In genomic region chr16:67841816-67842508, GRCh38 we compare ENCODE assay signal across 8 cellular contexts. TPM values are rescaled to one million over a fixed set of nuclear protein-coding genes. Genes with fewer than 3 reads are reported as not detected.
DNase-seq lines count a peak whose midpoint lies in the region; TF ChIP-seq lines count a peak whose summit lies in the region.

TSS of gene THAP11 (plus strand) at chr16:67842320. CDS start at chr16:67842555, 235 bp downstream.

- H3K79me2 ChIP-seq in MM.1S (ENCODE audit: low read length), result peaks cover 38% of the 10 kb centered on the region

- H3K27ac Mint-ChIP-seq in neural crest cell (ENCODE audit: unreplicated experiment), result peak within 1 kb of the TSS; percentile 98

- H3K4me3 ChIP-seq in MM.1S (ENCODE audit: low read length) (peak within 1 kb of the TSS; percentile 98), fibroblast of villous mesenchyme (ENCODE audit: low read depth, low read length) (peak within 1 kb of the TSS; percentile 99), stomach (peak within 1 kb of the TSS; percentile 65 to 81 (median 78))

- H3K36me3 Mint-ChIP-seq in neural crest cell (ENCODE audit: low read depth), result no peaks in the 10 kb centered on the region

- peaks cover 25% of the 10 kb centered on the region for H3K4me1 ChIP-seq in MM.1S (ENCODE audit: low read length)
- peaks cover 31 to 47% (median 45%) of the 10 kb centered on the region in 4 donors for H3K4me1 ChIP-seq in stomach

- peaks cover 33% of the 10 kb centered on the region for H3F3A ChIP-seq in MM.1S (ENCODE audit: insufficient read depth, low read length)

- no peaks in the 10 kb centered on the region for H3K27me3 Mint-ChIP-seq in neural crest cell (ENCODE audit: low read depth)

- TF ChIP-seq EP300 in stomach (IDR thresholded peaks at IDR 0.05), result no peak

- peak within 1 kb of the TSS; percentile 97 for H3K4me2 ChIP-seq in MM.1S (ENCODE audit: low read depth, low read length)

- H3K9me3 ChIP-seq in MM.1S (replicated peaks; ENCODE audit: insufficient read depth, low read length), result no peaks in the 10 kb centered on the region
- H3K9me3 ChIP-seq in stomach, result no peaks in the 10 kb centered on the region

- H2AFZ ChIP-seq in MM.1S (ENCODE audit: low read length), result peak within 1 kb of the TSS; percentile 99

- H3K9ac ChIP-seq in MM.1S (ENCODE audit: low read length), result peak within 1 kb of the TSS; percentile 95

- peak within 1 kb of the TSS; percentile 97 for H3K4me3 Mint-ChIP-seq in neural crest cell

- H3K9me3 Mint-ChIP-seq in neural crest cell, result no peaks in the 10 kb centered on the region

- peak within 1 kb of the TSS; percentile 93 for H3K27ac ChIP-seq in MM.1S (ENCODE audit: low read length)
- peak within 1 kb of the TSS; percentile 98 to 100 (median 99) for H3K27ac ChIP-seq in stomach

- peak; percentile 81 for DNase-seq in GF-D8 (lab: John Stamatoyannopoulos, UW)
- peak; percentile 92 for DNase-seq in HCEC 1CT
- peak; percentile 96 for DNase-seq in MM.1S
- DNase-seq in SIG-M5 (lab: John Stamatoyannopoulos, UW), result peak; percentile 83
- peak; percentile 76 for DNase-seq in activated gamma-delta T cell (lab: John Stamatoyannopoulos, UW)
- DNase-seq in fibroblast of villous mesenchyme (ENCODE audit: low read depth), result peak; percentile 95
- peak; percentile 98 for DNase-seq in neural crest cell (ENCODE audit: low read depth, low spot score)
- peak; percentile 96 for DNase-seq in stomach

- TF ChIP-seq CTCF in MM.1S (IDR thresholded peaks at IDR 0.05; ENCODE audit: low read length), result peak; percentile 79
- peak; percentile 82 for TF ChIP-seq CTCF in fibroblast of villous mesenchyme (IDR thresholded peaks at IDR 0.05; ENCODE audit: insufficient read depth, low read depth, low read length)
- TF ChIP-seq CTCF in neural crest cell (conservative IDR thresholded peaks at IDR 0.05), result peak; percentile 76
- TF ChIP-seq CTCF in stomach (IDR thresholded peaks at IDR 0.05), result peak in 5 of 7 experiments; percentile 83 to 95 (median 90)

- H3K9me2 ChIP-seq in MM.1S (replicated peaks; ENCODE audit: insufficient read depth, low read length), result no peaks in the 10 kb centered on the region

- H3K4me1 Mint-ChIP-seq in neural crest cell, result peaks cover 42% of the 10 kb centered on the region

- H3K27me3 ChIP-seq in MM.1S (replicated peaks; ENCODE audit: insufficient read depth, low read length), result no peaks in the 10 kb centered on the region
- no peaks in the 10 kb centered on the region for H3K27me3 ChIP-seq in stomach

- TF ChIP-seq POLR2A in stomach (IDR thresholded peaks at IDR 0.05), result no peak

- no peaks in the 10 kb centered on the region for H4K20me1 ChIP-seq in MM.1S (ENCODE audit: insufficient read depth, low read length)

- intact Hi-C loops in stomach (cut with DNase I; ENCODE audit: low total_unique reads), result no loop called here

- WGBS in stomach, 5 donors, result 0% methylated on average over 10 to 83 of the region's 83 CpGs

- no peaks in the 10 kb centered on the region for H3K36me3 ChIP-seq in MM.1S (replicated peaks; ENCODE audit: insufficient read depth, low read length)
- H3K36me3 ChIP-seq in stomach, result no peaks in the 10 kb centered on the region

RNA-seq across cellular contexts. Expression of gene THAP11, which starts in this region (rescaled TPM):
- total RNA-seq in fibroblast of villous mesenchyme (24.8 and 28.9 TPM in 2 replicates), neural crest cell (46.2 and 46.7 TPM in 2 replicates), stomach (100 to 1,000 TPM in 1 of 5 donors, 10 to 100 TPM in 4; 12.5 to 109 (median 53.9) TPM)
- 10 to 100 TPM; 15.8 to 25.7 (median 18.7) TPM for polyA plus RNA-seq in stomach

Comparison
In these comparisons a context has a peak if more than half of its experiments do, and no peak if none do; other contexts are left out.
1. Peak in every context shown above with its lines: DNase-seq, H3K4me3 ChIP-seq and H3K27ac ChIP-seq.